Comparison of ENCODE assay signal across 13 cellular contexts in the genomic region with DNA sequence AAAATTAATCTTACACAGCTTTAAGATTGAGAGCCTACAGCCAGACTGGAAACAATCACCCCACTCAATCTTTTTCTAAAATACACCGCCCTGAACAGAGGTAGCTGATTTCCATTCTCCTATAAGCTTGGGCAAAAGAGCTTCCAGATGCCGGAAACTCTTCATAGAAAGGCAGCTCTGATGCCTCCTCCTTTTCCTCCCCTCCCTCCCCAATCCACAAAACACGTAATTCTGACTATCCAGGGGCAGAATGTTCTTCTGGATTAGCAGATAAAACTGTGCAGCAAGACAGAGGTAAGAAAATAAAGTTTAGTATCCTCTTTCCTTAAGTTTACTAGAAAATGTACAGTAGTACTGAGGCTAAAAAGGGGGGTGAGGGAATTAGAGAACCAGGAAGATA. TPM values are rescaled to one million over a fixed set of nuclear protein-coding genes. Genes with fewer than 3 reads are reported as not detected.
DNase-seq lines count a peak whose midpoint lies in the region; ATAC-seq and TF ChIP-seq lines count a peak whose summit lies in the region.
"Had no signal": no experiment of that assay in that cellular context is flagged by ENCODE, and none has a peak within 500 bp of the region (broad histone marks: within the 10 kb centered on the region; RNA-seq: fewer than 3 reads in every experiment).

No MANE protein-coding gene starts in this region.

- H3K4me2 ChIP-seq in PC-3 (ENCODE audit: low read length) (no peak overlapping the region), PC-9 (no peak overlapping the region)

- H3K27ac ChIP-seq in CD8-positive, alpha-beta memory T cell (ENCODE audit: low read depth, low read length), result no peak overlapping the region
- H3K27ac ChIP-seq in PC-3 (ENCODE audit: low read length) (no peak overlapping the region), PC-9 (no peak overlapping the region)
- H3K27ac ChIP-seq: ovary, VCaP had no signal

- peaks cover 70% of the 10 kb centered on the region for H3K4me1 ChIP-seq in CD8-positive, alpha-beta memory T cell (ENCODE audit: insufficient read depth, low read length)
- H3K4me1 ChIP-seq in PC-3 (ENCODE audit: insufficient read depth, low read length), result peaks cover 25% of the 10 kb centered on the region
- peaks cover 36% of the 10 kb centered on the region for H3K4me1 ChIP-seq in endocrine pancreas (ENCODE audit: control insufficient read depth, insufficient read depth, low read length)
- H3K4me1 ChIP-seq in PC-9 (replicated peaks; ENCODE audit: insufficient read depth), result no peaks in the 10 kb centered on the region

- no peak overlapping the region for H3K4me3 ChIP-seq in CD8-positive, alpha-beta memory T cell (ENCODE audit: low read length)
- H3K4me3 ChIP-seq in PC-3 (ENCODE audit: low read length), result no peak overlapping the region
- H3K4me3 ChIP-seq in endocrine pancreas (ENCODE audit: control insufficient read depth, insufficient read depth, low read length), result peak overlapping the region; percentile 48
- no peak overlapping the region for H3K4me3 ChIP-seq in PC-9
- H3K4me3 ChIP-seq: ovary had no signal

- peaks cover 80 to 94% (median 92%) of the 10 kb centered on the region in 3 donors for H3K4me1 Mint-ChIP-seq in CD8-positive, alpha-beta memory T cell
- peaks cover 50 to 89% (median 86%) of the 10 kb centered on the region in 4 donors for H3K4me1 Mint-ChIP-seq in naive thymus-derived CD8-positive, alpha-beta T cell

- no peaks in the 10 kb centered on the region for H3K27me3 ChIP-seq in CD8-positive, alpha-beta memory T cell (ENCODE audit: insufficient read depth, low read length, poor library complexity, severe bottlenecking)
- H3K27me3 ChIP-seq in PC-3 (ENCODE audit: low read length) (no peaks in the 10 kb centered on the region), endocrine pancreas (ENCODE audit: control insufficient read depth, insufficient read depth, low read length) (no peaks in the 10 kb centered on the region), PC-9 (ENCODE audit: insufficient read depth, low read depth) (no peaks in the 10 kb centered on the region)
- H3K27me3 ChIP-seq: ovary had no signal

- TF ChIP-seq CTCF in PC-3 (conservative IDR thresholded peaks at IDR 0.05; ENCODE audit: low read depth, low read length) (no peak), PC-9 (conservative IDR thresholded peaks at IDR 0.05) (no peak)

- H3K9ac ChIP-seq in PC-3 (ENCODE audit: low read length) (no peak overlapping the region), endocrine pancreas (ENCODE audit: control insufficient read depth, insufficient read depth, low read length) (no peak overlapping the region)

- CTCF ChIA-PET in CD8-positive, alpha-beta memory T cell (lab: Charles Lee), result interaction anchor here (1.3 to 5.2 kb wide), 4 partner anchors 8 to 121 kb away, joined by 3 to 32 read pairs (median 10); a partner anchor contains a TSS
- CTCF ChIA-PET in PC-3 (lab: Charles Lee), result no interaction called here
- CTCF ChIA-PET in PC-9 (lab: Charles Lee), result no interaction called here
- CTCF ChIA-PET in HEK293T (lab: Yijun Ruan, JAX), result no interaction called here

- POLR2A ChIA-PET in CD8-positive, alpha-beta memory T cell (lab: Charles Lee), result interaction anchor here (0.6 to 0.9 kb wide), 2 partner anchors 16 to 30 kb away, joined by 3 read pairs; a partner anchor contains a TSS
- POLR2A ChIA-PET in PC-3 (lab: Charles Lee; ENCODE audit: unreplicated experiment), result no interaction called here
- POLR2A ChIA-PET in naive thymus-derived CD8-positive, alpha-beta T cell (lab: Charles Lee), result interaction anchor here (0.6 to 1.4 kb wide), 2 partner anchors 11 to 16 kb away, joined by 3 to 4 read pairs; a partner anchor contains a TSS
- POLR2A ChIA-PET in PC-9 (lab: Charles Lee; ENCODE audit: unreplicated experiment), result no interaction called here
- POLR2A ChIA-PET in HEK293T (lab: Yijun Ruan, JAX), result no interaction called here

- intact Hi-C loops in PC-3 (cut with micrococcal nuclease), result no loop called here
- intact Hi-C loops in PC-9 (cut with micrococcal nuclease; ENCODE audit: unreplicated experiment), result no loop called here

- H3K79me2 ChIP-seq in PC-3 (ENCODE audit: low read length) (peaks cover 99% of the 10 kb centered on the region), PC-9 (ENCODE audit: low read depth) (peaks cover 99% of the 10 kb centered on the region)

- H3K27ac Mint-ChIP-seq in CD8-positive, alpha-beta memory T cell, result peak overlapping the region in 7 of 8 donors; percentile 19 to 80 (median 41)
- peak overlapping the region; percentile 25 to 83 (median 60) for H3K27ac Mint-ChIP-seq in naive thymus-derived CD8-positive, alpha-beta T cell
- H3K27ac Mint-ChIP-seq: activated naive CD4-positive, alpha-beta T cell treated with anti-CD3 and anti-CD28 coated beads for 36 hours had no signal

- H3K9me2 ChIP-seq in PC-3 (replicated peaks; ENCODE audit: low read length) (no peaks in the 10 kb centered on the region), PC-9 (ENCODE audit: insufficient read depth) (no peaks in the 10 kb centered on the region)

- peaks cover 0 to 41% (median 7%) of the 10 kb centered on the region in 3 donors for H3K36me3 Mint-ChIP-seq in CD8-positive, alpha-beta memory T cell
- peaks cover 0 to 57% (median 3%) of the 10 kb centered on the region in 3 donors for H3K36me3 Mint-ChIP-seq in naive thymus-derived CD8-positive, alpha-beta T cell

- H3K9me3 Mint-ChIP-seq in CD8-positive, alpha-beta memory T cell, result no peaks in the 10 kb centered on the region
- H3K9me3 Mint-ChIP-seq in naive thymus-derived CD8-positive, alpha-beta T cell, result no peaks in the 10 kb centered on the region
- H3K9me3 Mint-ChIP-seq: activated naive CD4-positive, alpha-beta T cell treated with anti-CD3 and anti-CD28 coated beads for 36 hours had no signal

- no peaks in the 10 kb centered on the region for H3K27me3 Mint-ChIP-seq in CD8-positive, alpha-beta memory T cell
- no peaks in the 10 kb centered on the region for H3K27me3 Mint-ChIP-seq in naive thymus-derived CD8-positive, alpha-beta T cell

- H4K20me1 ChIP-seq in PC-3 (ENCODE audit: low read length) (peaks cover 90% of the 10 kb centered on the region), PC-9 (ENCODE audit: insufficient read depth) (peaks cover 99% of the 10 kb centered on the region)

- ATAC-seq in PC-3, result no peak; the same call in 1 of the 2 replicates
- no peak for ATAC-seq in naive thymus-derived CD8-positive, alpha-beta T cell

- no TSS peak for BruUV-seq in PC-3 (replicated peaks; lab: Mats Ljungman, UMichigan)
- BruUV-seq in PC-9 (replicated peaks; lab: Mats Ljungman, UMichigan), result no TSS peak

- peaks cover 6% of the 10 kb centered on the region for H3F3A ChIP-seq in PC-3 (ENCODE audit: low read length, unreplicated experiment)
- peaks cover 7% of the 10 kb centered on the region for H3F3A ChIP-seq in PC-9 (ENCODE audit: insufficient read depth, low read depth)

- H2AFZ ChIP-seq in PC-3 (ENCODE audit: low read length), result no peak overlapping the region
- H2AFZ ChIP-seq in PC-9, result no peak overlapping the region

- no peaks in the 10 kb centered on the region for H3K36me3 ChIP-seq in CD8-positive, alpha-beta memory T cell (ENCODE audit: insufficient read depth, low read length)
- peaks cover 36% of the 10 kb centered on the region for H3K36me3 ChIP-seq in PC-3 (ENCODE audit: low read depth, low read length)
- no peaks in the 10 kb centered on the region for H3K36me3 ChIP-seq in endocrine pancreas (ENCODE audit: control insufficient read depth, insufficient read depth, low read length)
- H3K36me3 ChIP-seq in PC-9 (ENCODE audit: low read depth), result peaks cover 24% of the 10 kb centered on the region; the same call in 1 of the 2 replicates
- H3K36me3 ChIP-seq: ovary had no signal

- DNase-seq in CD8-positive, alpha-beta memory T cell, result no peak
- DNase-seq in PC-3, result peak; percentile 22
- DNase-seq in naive thymus-derived CD8-positive, alpha-beta T cell, result no peak
- DNase-seq in PC-9, result no peak
- no peak for DNase-seq in NCI-H1092 (lab: John Stamatoyannopoulos, UW)
- DNase-seq in HPDE6-E6E7 (ENCODE audit: extremely low spot score), result no peak
- no peak for DNase-seq in HEK293T (ENCODE audit: extremely low spot score)
- DNase-seq: activated naive CD4-positive, alpha-beta T cell treated with anti-CD3 and anti-CD28 coated beads for 36 hours; COR-L47; NCI-H2029 treated with DMSO at 0.1 percent for 48 hours; ovary had no signal

- H3K4me3 Mint-ChIP-seq in CD8-positive, alpha-beta memory T cell, result peak overlapping the region in 2 of 7 donors; percentile 31 to 35
- peak overlapping the region in 7 of 10 donors; percentile 3 to 38 (median 12) for H3K4me3 Mint-ChIP-seq in naive thymus-derived CD8-positive, alpha-beta T cell
- H3K4me3 Mint-ChIP-seq: activated naive CD4-positive, alpha-beta T cell treated with anti-CD3 and anti-CD28 coated beads for 36 hours had no signal

- H3K9me3 ChIP-seq in CD8-positive, alpha-beta memory T cell (ENCODE audit: low read length), result no peaks in the 10 kb centered on the region
- no peaks in the 10 kb centered on the region for H3K9me3 ChIP-seq in PC-3 (ENCODE audit: low read length)
- H3K9me3 ChIP-seq in endocrine pancreas (ENCODE audit: control insufficient read depth, low read length), result no peaks in the 10 kb centered on the region
- H3K9me3 ChIP-seq in PC-9 (ENCODE audit: insufficient read depth, low read depth), result no peaks in the 10 kb centered on the region
- H3K9me3 ChIP-seq: ovary had no signal

TF ChIP-seq in HEK293T, 16 proteins besides CTCF, POLR2A, EP300 and RAD21 (continues in another document):
- no peak for TF ChIP-seq TARDBP (IDR thresholded peaks at IDR 0.05)
- no peak for TF ChIP-seq FOXK2 (IDR thresholded peaks at IDR 0.05)
- TF ChIP-seq ELF4 (IDR thresholded peaks at IDR 0.05), result no peak
- TF ChIP-seq ARNT (IDR thresholded peaks at IDR 0.05), result no peak
- TF ChIP-seq CTBP1 (IDR thresholded peaks at IDR 0.05; ENCODE audit: borderline replicate concordance), result no peak
- TF ChIP-seq BHLHE40 (IDR thresholded peaks at IDR 0.05; ENCODE audit: borderline replicate concordance), result no peak
- TF ChIP-seq LEF1 (IDR thresholded peaks at IDR 0.05; ENCODE audit: borderline replicate concordance), result no peak

RNA-seq across cellular contexts. Expression of a gene that starts 15.8 kb away (rescaled TPM):
- 10 to 100 TPM; 78.1 to 78.6 TPM for total RNA-seq in CD8-positive, alpha-beta memory T cell
- polyA plus RNA-seq in CD8-positive, alpha-beta memory T cell, result 11.9 TPM
- total RNA-seq in PC-3 (2014; rRNA removed) (27.5 and 45.0 TPM in 2 replicates), PC-9 (2021) (83.3 and 104 TPM in 2 replicates)
- 10 to 100 TPM; 73.4 to 73.8 TPM for total RNA-seq in naive thymus-derived CD8-positive, alpha-beta T cell
- 10 to 100 TPM in 1 of 3 donors, 1 to 10 TPM in 2; 6.3 to 10.9 (median 8.2) TPM for polyA plus RNA-seq in naive thymus-derived CD8-positive, alpha-beta T cell

RNA-seq across cellular contexts. Expression of a gene that starts 42.9 kb away (rescaled TPM):
- total RNA-seq in CD8-positive, alpha-beta memory T cell, result 10 to 100 TPM; 75.1 to 77.9 TPM
- polyA plus RNA-seq in CD8-positive, alpha-beta memory T cell, result 65.6 TPM
- 70.7 and 87.0 TPM in 2 replicates for total RNA-seq in PC-3 (2014; rRNA removed)
- total RNA-seq in naive thymus-derived CD8-positive, alpha-beta T cell, result 10 to 100 TPM; 45.4 to 46.6 TPM
- polyA plus RNA-seq in naive thymus-derived CD8-positive, alpha-beta T cell, result 10 to 100 TPM; 65.0 to 79.8 (median 75.3) TPM
- 39.1 and 70.7 TPM in 2 replicates for total RNA-seq in PC-9 (2021)

RNA-seq across cellular contexts. Expression of a gene that starts 43.2 kb away (rescaled TPM):
- 1 to 10 TPM; 7.9 to 8.1 TPM for total RNA-seq in CD8-positive, alpha-beta memory T cell
- 3.4 TPM for polyA plus RNA-seq in CD8-positive, alpha-beta memory T cell
- 11.3 and 13.4 TPM in 2 replicates for total RNA-seq in PC-3 (2014; rRNA removed)
- 1 to 10 TPM; 8.4 to 8.8 TPM for total RNA-seq in naive thymus-derived CD8-positive, alpha-beta T cell
- 1 to 10 TPM; 3.5 to 4.8 (median 4.6) TPM for polyA plus RNA-seq in naive thymus-derived CD8-positive, alpha-beta T cell
- total RNA-seq in PC-9 (2021), result 4.8 and 5.5 TPM in 2 replicates

Comparison
In these comparisons a context has a peak if more than half of its experiments do, and no peak if none do; other contexts are left out.
1. POLR2A ChIA-PET loops: an anchor here in CD8-positive, alpha-beta memory T cell (0.6 to 0.9 kb wide) and naive thymus-derived CD8-positive, alpha-beta T cell (0.6 to 1.4 kb wide); none called in PC-3, PC-9 and HEK293T.